ENCODE assay signal across 2 cellular contexts in genomic region chr1:154353966-154354365, GRCh38.
TF ChIP-seq lines count a peak whose summit lies in the region.

No MANE protein-coding gene starts in this region.

TF ChIP-seq in HepG2, 621 proteins besides CTCF, POLR2A, EP300 and RAD21:
- TF ChIP-seq ZNF30 (CRISPR knock-in tag; IDR thresholded peaks at IDR 0.05) (no peak), SRY (CRISPR knock-in tag; IDR thresholded peaks at IDR 0.05) (no peak)

TF ChIP-seq in WTC11, 78 proteins besides CTCF, POLR2A, EP300 and RAD21:
- TF ChIP-seq NR2C2 (CRISPR knock-in tag; IDR thresholded peaks at IDR 0.05) (no peak), MLX (CRISPR knock-in tag; IDR thresholded peaks at IDR 0.05) (no peak), PRRX2 (CRISPR knock-in tag; IDR thresholded peaks at IDR 0.05) (no peak), ETV6 (CRISPR knock-in tag; IDR thresholded peaks at IDR 0.05) (no peak)
